ENCODE assay signal across 8 cellular contexts in genomic region chr11:119340335-119341221, GRCh38. TPM values are rescaled to one million over a fixed set of nuclear protein-coding genes. Genes with fewer than 3 reads are reported as not detected.
A peak's percentile ranks its signal among the peaks of the same experiment; 100 is the strongest.
DNase-seq lines count a peak whose midpoint lies in the region; ATAC-seq and TF ChIP-seq lines count a peak whose summit lies in the region.

C1QTNF5 (minus strand) TSS chr11:119340883; CDS start chr11:119340397, 486 bp downstream.

- H3K27ac Mint-ChIP-seq in T-helper 17 cell (no peak within 1 kb of the TSS), glutamatergic neuron (ENCODE audit: unreplicated experiment) (no peak within 1 kb of the TSS), neural progenitor cell (no peak within 1 kb of the TSS)

- H3K4me1 Mint-ChIP-seq in T-helper 17 cell: peaks cover 18% of the 10 kb centered on the region
- H3K4me1 Mint-ChIP-seq in glutamatergic neuron (ENCODE audit: low read depth, unreplicated experiment): peaks cover 5% of the 10 kb centered on the region
- H3K4me1 Mint-ChIP-seq in neural progenitor cell: peaks cover 49% of the 10 kb centered on the region

- peaks cover 5% of the 10 kb centered on the region for H3K9me3 Mint-ChIP-seq in glutamatergic neuron (ENCODE audit: unreplicated experiment)
- H3K9me3 Mint-ChIP-seq in neural progenitor cell: no peaks in the 10 kb centered on the region

- ATAC-seq in T-helper 17 cell (no peak), GM19324 (IDR thresholded peaks at IDR 0.05; ENCODE audit: low FRiP score, unreplicated experiment) (no peak)

- peaks cover 23% of the 10 kb centered on the region for H3K79me2 ChIP-seq in neural progenitor cell (ENCODE audit: low read depth)

- no peak within 1 kb of the TSS for H3K9ac ChIP-seq in neural progenitor cell

- H3K27me3 ChIP-seq in neural progenitor cell: peaks cover 50% of the 10 kb centered on the region

- H3K4me2 ChIP-seq in neural progenitor cell: peak within 1 kb of the TSS; percentile 99

- H3K27ac ChIP-seq in neural progenitor cell: no peak within 1 kb of the TSS

- H3K27me3 Mint-ChIP-seq in T-helper 17 cell: peaks cover 44% of the 10 kb centered on the region
- peaks cover 17% of the 10 kb centered on the region for H3K27me3 Mint-ChIP-seq in glutamatergic neuron (ENCODE audit: unreplicated experiment)
- peaks cover 20% of the 10 kb centered on the region for H3K27me3 Mint-ChIP-seq in neural progenitor cell (ENCODE audit: insufficient read depth, low read depth)

- TF ChIP-seq CTCF in AG09309 (IDR thresholded peaks at IDR 0.05; ENCODE audit: control insufficient read depth, insufficient read depth, low read depth, low read length, missing control alignments) (no peak), glutamatergic neuron (IDR thresholded peaks at IDR 0.05; ENCODE audit: partially characterized antibody, unreplicated experiment) (no peak), neural progenitor cell (IDR thresholded peaks at IDR 0.05) (no peak)

- H3K4me3 ChIP-seq in AG09309 (ENCODE audit: control insufficient read depth, low read depth, low read length): peak within 1 kb of the TSS; percentile 53
- peak within 1 kb of the TSS; percentile 77 for H3K4me3 ChIP-seq in neural progenitor cell

- H3K4me3 Mint-ChIP-seq in T-helper 17 cell: peak within 1 kb of the TSS; percentile 71
- peak within 1 kb of the TSS; percentile 20 for H3K4me3 Mint-ChIP-seq in glutamatergic neuron (ENCODE audit: unreplicated experiment)
- peak within 1 kb of the TSS; percentile 79 for H3K4me3 Mint-ChIP-seq in neural progenitor cell

- H3K36me3 Mint-ChIP-seq in T-helper 17 cell (ENCODE audit: low read depth): peaks cover 12% of the 10 kb centered on the region
- no peaks in the 10 kb centered on the region for H3K36me3 Mint-ChIP-seq in glutamatergic neuron (ENCODE audit: unreplicated experiment)
- H3K36me3 Mint-ChIP-seq in neural progenitor cell: peaks cover 5% of the 10 kb centered on the region

- peaks cover 45% of the 10 kb centered on the region for H3K4me1 ChIP-seq in neural progenitor cell

- DNase-seq in AG09309 (ENCODE audit: low read depth) (no peak), T-helper 17 cell (no peak), glutamatergic neuron (no peak), neural progenitor cell (ENCODE audit: low spot score) (peak; percentile 66), NK-92 (lab: John Stamatoyannopoulos, UW; ENCODE audit: unreplicated experiment) (no peak), DMS153 (lab: John Stamatoyannopoulos, UW) (no peak)
- no peak for DNase-seq in stimulated activated CD4-positive, alpha-beta T cell treated with anti-CD3 and anti-CD28 coated beads, Interleukin-15, amount 100 ng/mL, for 24 hours

- H3K36me3 ChIP-seq in neural progenitor cell: no peaks in the 10 kb centered on the region

- H2AFZ ChIP-seq in neural progenitor cell (replicated peaks): peak within 1 kb of the TSS; percentile 97

- H3K9me3 ChIP-seq in T-helper 17 cell (ENCODE audit: control insufficient read depth, low read length, poor library complexity, severe bottlenecking) (no peaks in the 10 kb centered on the region), neural progenitor cell (ENCODE audit: low read depth) (no peaks in the 10 kb centered on the region)

- peaks cover 12% of the 10 kb centered on the region for H4K20me1 ChIP-seq in neural progenitor cell (ENCODE audit: low read depth)

- H3F3A ChIP-seq in neural progenitor cell (ENCODE audit: low read depth): peaks cover 41% of the 10 kb centered on the region

RNA-seq across cellular contexts. Expression of gene C1QTNF5, which starts in this region (rescaled TPM):
- total RNA-seq in T-helper 17 cell (not detected), glutamatergic neuron (ENCODE audit: unreplicated experiment) (0.32 TPM), neural progenitor cell (ENCODE audit: low replicate concordance) (0.90 and 3.4 TPM in 2 replicates)

Comparison
In these comparisons a context has a peak if more than half of its experiments do, and no peak if none do; other contexts are left out.
1. H3K4me3 Mint-ChIP-seq: peak in every context shown above with its lines; median percentile 79 in neural progenitor cell; 71 in T-helper 17 cell; 20 in glutamatergic neuron.